In genomic region chr7:39832519-39833085, GRCh38 we compare ENCODE assay signal across 12 cellular contexts.
DNase-seq lines count a peak whose midpoint lies in the region; ATAC-seq, FAIRE-seq and TF ChIP-seq lines count a peak whose summit lies in the region.
"Had no signal": no experiment of that assay in that cellular context is flagged by ENCODE, and none has a peak within 500 bp of the region (broad histone marks: within the 10 kb centered on the region; RNA-seq: fewer than 3 reads in every experiment).

No MANE protein-coding gene starts in this region.

- in situ Hi-C loops in KBM-7 (cut with MboI; ENCODE audit: low pct_unique_long_range_greater_than_20kb, low sequenced_read_pairs): no loop called here

- ATAC-seq in upper lobe of left lung (ENCODE audit: low FRiP score in 2 of 2) (no peak), mucosa of descending colon (no peak)

- H3K27ac ChIP-seq in left ventricle myocardium inferior (replicated peaks): no peak overlapping the region
- H3K27ac ChIP-seq in upper lobe of left lung: no peak overlapping the region
- H3K27ac ChIP-seq: parathyroid adenoma, vagina had no signal

- TF ChIP-seq CTCF in left ventricle myocardium inferior (IDR thresholded peaks at IDR 0.05; ENCODE audit: borderline replicate concordance) (no peak), upper lobe of left lung (IDR thresholded peaks at IDR 0.05) (no peak), mucosa of descending colon (IDR thresholded peaks at IDR 0.05) (no peak)

- FAIRE-seq in islet of Langerhans (lab: Jason Lieb, UNC): peak; percentile 71
- FAIRE-seq: HTR-8/SVneo had no signal

- intact Hi-C loops in left ventricle myocardium inferior (cut with micrococcal nuclease) (no loop called here), cardiac septum (cut with DNase I) (no loop called here), posterior cingulate gyrus (cut with DNase I) (no loop called here), mucosa of descending colon (cut with DNase I, micrococcal nuclease) (no loop called here)

- TF ChIP-seq EP300 in upper lobe of left lung (IDR thresholded peaks at IDR 0.05): no peak

- DNase-seq in left ventricle myocardium inferior: no peak
- DNase-seq in cardiac septum (ENCODE audit: low spot score): no peak
- DNase-seq in adipocyte (ENCODE audit: low read depth): no peak
- DNase-seq in upper lobe of left lung: no peak
- no peak for DNase-seq in posterior cingulate gyrus
- DNase-seq in KBM-7: no peak
- no peak for DNase-seq in mucosa of descending colon
- DNase-seq: effector CD4-positive, alpha-beta T cell had no signal

- peaks cover 32% of the 10 kb centered on the region for H3K27me3 ChIP-seq in left ventricle myocardium inferior (ENCODE audit: low read depth)
- H3K27me3 ChIP-seq in adipocyte (replicated peaks; ENCODE audit: control insufficient read depth, insufficient read depth, low read length): no peaks in the 10 kb centered on the region
- H3K27me3 ChIP-seq in upper lobe of left lung: peaks cover 0 to 21% (median 8%) of the 10 kb centered on the region in 4 donors
- H3K27me3 ChIP-seq: vagina had no signal

- TF ChIP-seq POLR2A in upper lobe of left lung (IDR thresholded peaks at IDR 0.05): no peak

- H3K4me1 ChIP-seq in left ventricle myocardium inferior: peaks cover 10% of the 10 kb centered on the region
- H3K4me1 ChIP-seq in adipocyte (ENCODE audit: control insufficient read depth, insufficient read depth, low read length): peaks cover 7% of the 10 kb centered on the region
- H3K4me1 ChIP-seq in upper lobe of left lung: peaks cover 4 to 9% (median 6%) of the 10 kb centered on the region in 4 donors
- no peaks in the 10 kb centered on the region for H3K4me1 ChIP-seq in mucosa of descending colon (ENCODE audit: low read depth)
- H3K4me1 ChIP-seq: parathyroid adenoma had no signal

- H3K9me3 ChIP-seq in left ventricle myocardium inferior (replicated peaks) (no peaks in the 10 kb centered on the region), adipocyte (ENCODE audit: control insufficient read depth, low read length) (no peaks in the 10 kb centered on the region), upper lobe of left lung (no peaks in the 10 kb centered on the region), mucosa of descending colon (no peaks in the 10 kb centered on the region)
- H3K9me3 ChIP-seq: vagina had no signal

- H3K4me3 ChIP-seq in left ventricle myocardium inferior: peak overlapping the region; percentile 68
- no peak overlapping the region for H3K4me3 ChIP-seq in adipocyte (ENCODE audit: low read length)
- peak overlapping the region in 3 of 4 donors; percentile 43 to 53 (median 53) for H3K4me3 ChIP-seq in upper lobe of left lung
- no peak overlapping the region for H3K4me3 ChIP-seq in mucosa of descending colon

- 57 to 63% methylated on average over 3 of the region's 3 CpGs for WGBS in upper lobe of left lung, 2 donors

- H3K36me3 ChIP-seq in left ventricle myocardium inferior (no peaks in the 10 kb centered on the region), adipocyte (ENCODE audit: control insufficient read depth, insufficient read depth, low read length, severe bottlenecking) (no peaks in the 10 kb centered on the region), upper lobe of left lung (no peaks in the 10 kb centered on the region), mucosa of descending colon (ENCODE audit: low read depth) (no peaks in the 10 kb centered on the region)
- H3K36me3 ChIP-seq: vagina had no signal

- H3K9ac ChIP-seq in adipocyte (ENCODE audit: low read length): peak overlapping the region; percentile 34
- H3K9ac ChIP-seq: parathyroid adenoma had no signal

Comparison
In these comparisons a context has a peak if more than half of its experiments do, and no peak if none do; other contexts are left out.
1. H3K4me3 ChIP-seq: peak in left ventricle myocardium inferior (single experiment) and upper lobe of left lung (3 of 4); none in adipocyte (single experiment) and mucosa of descending colon (single experiment).